ENCODE assay signal across 17 cellular contexts in the genomic region with DNA sequence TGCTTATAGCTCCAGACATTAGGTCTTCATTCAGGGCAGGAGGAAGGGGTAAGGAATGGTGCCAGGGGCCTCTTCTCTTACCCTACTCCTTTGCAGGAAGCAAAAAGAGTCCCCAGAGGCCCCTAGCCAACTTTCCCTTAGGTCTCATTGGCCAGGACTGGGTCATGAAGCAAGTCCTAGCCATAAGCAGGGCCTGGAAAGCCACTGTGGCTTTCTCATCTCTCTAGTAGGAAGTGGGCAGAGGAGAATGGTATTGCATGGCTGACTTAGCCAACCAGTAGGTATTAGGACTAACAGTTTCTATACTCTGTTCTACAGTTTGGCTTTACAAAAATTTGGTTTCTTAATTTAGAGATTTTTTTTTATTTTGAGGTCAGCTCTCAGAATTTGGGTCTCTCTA. TPM values are rescaled to one million over a fixed set of nuclear protein-coding genes. Genes with fewer than 3 reads are reported as not detected.
"Had no signal": no experiment of that assay in that cellular context is flagged by ENCODE, and none has a peak within 500 bp of the region (broad histone marks: within the 10 kb centered on the region; RNA-seq: fewer than 3 reads in every experiment).

No MANE protein-coding gene starts in this region.

- H3K27me3 ChIP-seq: brain microvascular endothelial cell, pancreas had no signal

- FAIRE-seq: endothelial cell of umbilical vein, pancreas had no signal

- H3K27ac ChIP-seq: brain microvascular endothelial cell, coronary artery, esophagus squamous epithelium, pancreas, sigmoid colon, spleen had no signal

- DNase-seq: activated CD4-positive, alpha-beta T cell treated with anti-CD3 and anti-CD28 coated beads for 36 hours; activated naive CD4-positive, alpha-beta T cell treated with Interleukin-2 at 50 U/mL for 16 hours; anterior cingulate cortex; brain microvascular endothelial cell; effector CD8-positive, alpha-beta T cell; esophagus squamous epithelium; glutamatergic neuron; hypothalamus; left ventricle myocardium superior; mucosa of descending colon; naive thymus-derived CD4-positive, alpha-beta T cell; pancreas; sigmoid colon; spleen; stimulated activated naive CD8-positive, alpha-beta T cell treated with anti-CD3 and anti-CD28 coated beads, Interleukin-15, amount 100 ng/mL, for 72 hours had no signal

- H3K36me3 ChIP-seq: brain microvascular endothelial cell, esophagus squamous epithelium, pancreas, sigmoid colon, spleen had no signal

- H3K4me1 ChIP-seq: pancreas, sigmoid colon, spleen had no signal

- H3K9me3 ChIP-seq: esophagus squamous epithelium, mucosa of descending colon, pancreas, sigmoid colon, spleen had no signal

- ATAC-seq: activated CD4-positive, alpha-beta T cell treated with anti-CD3 and anti-CD28 coated beads for 36 hours; left ventricle myocardium superior; mucosa of descending colon; naive thymus-derived CD4-positive, alpha-beta T cell; pancreas; stimulated activated naive CD8-positive, alpha-beta T cell treated with anti-CD3 and anti-CD28 coated beads, Interleukin-15, amount 100 ng/mL, for 72 hours had no signal

- H3K4me3 ChIP-seq: coronary artery, esophagus squamous epithelium, mucosa of descending colon, pancreas, sigmoid colon, spleen had no signal

RNA-seq across cellular contexts. Expression of gene FAM228A, which starts 4.8 kb away (rescaled TPM):
- polyA plus RNA-seq: naive thymus-derived CD4-positive, alpha-beta T cell had no signal

RNA-seq across cellular contexts. Expression of gene PFN4, which starts 56.5 kb away (rescaled TPM):
- total RNA-seq: esophagus squamous epithelium; mucosa of descending colon; naive thymus-derived CD4-positive, alpha-beta T cell had no signal
- polyA plus RNA-seq: naive thymus-derived CD4-positive, alpha-beta T cell had no signal
